ENCODE assay signal across 23 cellular contexts in the genomic region with DNA sequence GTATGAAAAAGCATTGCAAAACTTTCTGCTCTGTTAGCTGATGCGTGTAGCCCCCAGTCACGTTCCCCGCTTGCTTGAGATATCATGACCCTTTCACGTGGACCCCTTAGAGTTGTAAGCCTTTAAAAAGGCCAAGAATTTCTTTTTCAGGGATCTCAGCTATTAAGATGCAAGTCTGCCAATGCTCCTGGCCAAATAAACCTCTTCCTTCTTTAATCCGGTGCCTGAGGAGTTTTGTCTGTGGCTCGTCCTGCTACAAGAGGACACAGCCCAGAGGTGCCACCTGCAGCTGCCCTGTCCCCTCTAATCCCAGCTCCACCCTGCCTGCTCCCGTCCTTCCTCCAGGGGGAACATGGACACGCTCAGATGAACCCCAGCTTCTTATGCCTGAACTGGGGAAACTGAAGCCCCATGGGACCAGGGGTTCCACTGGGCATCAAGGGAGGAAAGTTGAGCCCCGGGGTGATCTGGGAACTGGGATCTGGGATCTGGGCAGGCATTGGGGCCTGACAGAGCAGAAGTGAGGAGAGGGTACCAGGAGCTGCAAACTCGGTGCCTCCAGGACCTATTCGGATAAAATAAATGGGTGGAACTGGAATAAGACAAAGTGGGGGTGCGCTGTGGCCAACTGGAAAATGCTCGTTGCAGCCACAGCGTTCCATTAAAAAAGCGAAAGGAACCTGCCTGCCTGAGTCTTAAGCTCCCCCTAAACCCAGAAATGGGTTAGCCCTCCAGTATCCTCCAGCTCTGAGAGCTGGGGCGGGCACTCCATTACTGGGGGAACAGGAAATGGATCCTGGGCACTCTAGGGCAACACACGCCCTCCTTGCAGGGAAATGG. TPM values are rescaled to one million over a fixed set of nuclear protein-coding genes. Genes with fewer than 3 reads are reported as not detected.
DNase-seq lines count a peak whose midpoint lies in the region; ATAC-seq and TF ChIP-seq lines count a peak whose summit lies in the region.
"Had no signal": no experiment of that assay in that cellular context is flagged by ENCODE, and none has a peak within 500 bp of the region (broad histone marks: within the 10 kb centered on the region; RNA-seq: fewer than 3 reads in every experiment).

No MANE protein-coding gene starts in this region.

- TF ChIP-seq CTCF in IMR-90 (conservative IDR thresholded peaks at IDR 0.05; ENCODE audit: low read depth, low read length), result no peak

- BruUV-seq in IMR-90 (replicated peaks; lab: Mats Ljungman, UMichigan), result no TSS peak

- no peak overlapping the region for H3K56ac ChIP-seq in IMR-90 (ENCODE audit: extremely low read depth, insufficient read depth, low read length)

- H3K36me3 ChIP-seq in IMR-90 (ENCODE audit: control insufficient read depth, insufficient read depth, low read length), result no peaks in the 10 kb centered on the region
- H3K36me3 ChIP-seq: thyroid gland had no signal

- H4K8ac ChIP-seq in IMR-90 (ENCODE audit: low read depth in 2 of 2, low read length in 2 of 2), result no peak overlapping the region

- H3K9ac ChIP-seq in IMR-90 (ENCODE audit: low read depth, low read length), result no peak overlapping the region

- peaks cover 19% of the 10 kb centered on the region for H3K36me3 Mint-ChIP-seq in central memory CD8-positive, alpha-beta T cell (ENCODE audit: insufficient read depth)
- peaks cover 6% of the 10 kb centered on the region for H3K36me3 Mint-ChIP-seq in stimulated activated effector memory CD8-positive, alpha-beta T cell treated with anti-CD3 and anti-CD28 coated beads, Interleukin-12 subunit alpha, Interleukin-12 subunit beta, amount 100 ng/mL, for 72 hours
- H3K36me3 Mint-ChIP-seq: activated CD8-positive, alpha-beta memory T cell treated with anti-CD3 and anti-CD28 coated beads, Interleukin-2, amount 10 ng/mL, durations not matched to agents 7 days and 5 days; activated naive CD8-positive, alpha-beta T cell had no signal

- peaks cover 10% of the 10 kb centered on the region; the same call in 1 of the 2 replicates for H3K27me3 ChIP-seq in IMR-90 (ENCODE audit: control insufficient read depth, insufficient read depth, low read length)
- H3K27me3 ChIP-seq: Peyer's patch, SJCRH30, thyroid gland had no signal

- CTCF ChIA-PET in IMR-90 (lab: Yijun Ruan, JAX), result interaction anchor here (0.7 kb wide), 1 partner anchor 25 kb away, joined by 4 read pairs; no protein-coding TSS in a partner anchor

- intact Hi-C loops in IMR-90 (cut with micrococcal nuclease), result no loop called here

- no peak overlapping the region for H2AK5ac ChIP-seq in IMR-90 (ENCODE audit: low read depth, low read length)

- H3K9me3 Mint-ChIP-seq in central memory CD8-positive, alpha-beta T cell, result no peaks in the 10 kb centered on the region
- H3K9me3 Mint-ChIP-seq in stimulated activated effector memory CD8-positive, alpha-beta T cell treated with anti-CD3 and anti-CD28 coated beads, Interleukin-12 subunit alpha, Interleukin-12 subunit beta, amount 100 ng/mL, for 72 hours, result no peaks in the 10 kb centered on the region
- H3K9me3 Mint-ChIP-seq: activated T-helper 1 cell treated with anti-CD3 and anti-CD28 coated beads, Interleukin-12 subunit alpha, Interleukin-12 subunit beta, Interleukin-2, Interleukin-4 antibody, amounts not matched to agents 30 ng/mL and 10 ng/mL and 1 ng/mL, durations not matched to agents 14 hours and 24 hours and 36 hours; stimulated activated naive CD8-positive, alpha-beta T cell treated with anti-CD3 and anti-CD28 coated beads, Interleukin-15, Interleukin-2, amounts not matched to agents 100 ng/mL and 50 ng/mL, for 24 hours had no signal

- H3K79me1 ChIP-seq in IMR-90 (ENCODE audit: low read depth in 1 of 2, low read length in 2 of 2), result no peaks in the 10 kb centered on the region

- no peak overlapping the region for H2BK5ac ChIP-seq in IMR-90 (ENCODE audit: low read depth, low read length, poor library complexity, severe bottlenecking)

- no peaks in the 10 kb centered on the region for H3K4me1 ChIP-seq in IMR-90 (ENCODE audit: control insufficient read depth, insufficient read depth, low read length)

- POLR2A ChIA-PET in IMR-90 (lab: Charles Lee; ENCODE audit: unreplicated experiment), result no interaction called here

- H3K27ac Mint-ChIP-seq in central memory CD8-positive, alpha-beta T cell (ENCODE audit: low read depth), result peak overlapping the region; percentile 7
- peak overlapping the region; percentile 1 for H3K27ac Mint-ChIP-seq in stimulated activated effector memory CD8-positive, alpha-beta T cell treated with anti-CD3 and anti-CD28 coated beads, Interleukin-12 subunit alpha, Interleukin-12 subunit beta, amount 100 ng/mL, for 72 hours
- H3K27ac Mint-ChIP-seq: activated CD8-positive, alpha-beta memory T cell treated with anti-CD3 and anti-CD28 coated beads, Interleukin-2, amount 10 ng/mL, durations not matched to agents 7 days and 5 days; activated naive CD8-positive, alpha-beta T cell; HFFc6; stimulated activated naive CD8-positive, alpha-beta T cell treated with anti-CD3 and anti-CD28 coated beads, Interleukin-15, Interleukin-2, amounts not matched to agents 100 ng/mL and 50 ng/mL, for 24 hours had no signal

- H3K4me3 ChIP-seq in IMR-90 (ENCODE audit: insufficient read depth, low read depth, low read length), result no peak overlapping the region
- H3K4me3 ChIP-seq: Peyer's patch, SJCRH30, thyroid gland had no signal

- in situ Hi-C loops in IMR-90 (cut with MboI; ENCODE audit: low sequenced_read_pairs), result loop anchor here (10.0 kb wide), 2 partner anchors 64 to 326 kb away; partner anchors contain the start of gene C16orf92

- H3K23ac ChIP-seq in IMR-90 (ENCODE audit: low read depth, low read length), result no peak overlapping the region

- ATAC-seq in IMR-90 (ENCODE audit: low read depth) (no peak), GM21737 (IDR thresholded peaks at IDR 0.05; ENCODE audit: unreplicated experiment) (no peak)
- ATAC-seq in central memory CD8-positive, alpha-beta T cell (replicated peaks; ENCODE audit: extremely low read depth, poor library complexity, severe bottlenecking), result no peak
- ATAC-seq in stimulated activated effector memory CD8-positive, alpha-beta T cell treated with anti-CD3 and anti-CD28 coated beads, Interleukin-12 subunit alpha, Interleukin-12 subunit beta, amount 100 ng/mL, for 72 hours, result no peak
- ATAC-seq: activated CD8-positive, alpha-beta memory T cell treated with anti-CD3 and anti-CD28 coated beads, Interleukin-2, amount 10 ng/mL, durations not matched to agents 7 days and 5 days had no signal

- TF ChIP-seq RAD21 in IMR-90 (IDR thresholded peaks at IDR 0.05; ENCODE audit: low read length), result no peak

- no peaks in the 10 kb centered on the region for H3K9me1 ChIP-seq in IMR-90 (ENCODE audit: insufficient read depth, low read length)

- no peak for TF ChIP-seq POLR2A in IMR-90 (IDR thresholded peaks at IDR 0.05; ENCODE audit: low read depth, low read length)

- H2BK15ac ChIP-seq in IMR-90 (ENCODE audit: low read depth, low read length), result no peak overlapping the region

- H2BK20ac ChIP-seq in IMR-90 (ENCODE audit: low read depth, low read length), result no peak overlapping the region

- H4K20me1 ChIP-seq in IMR-90 (ENCODE audit: insufficient read depth, low read length), result no peaks in the 10 kb centered on the region

- H4K5ac ChIP-seq in IMR-90 (ENCODE audit: low read depth, low read length), result no peak overlapping the region

- H2BK120ac ChIP-seq in IMR-90 (ENCODE audit: low read depth, low read length), result no peak overlapping the region

- H4K91ac ChIP-seq in IMR-90 (ENCODE audit: insufficient read depth, low read depth, low read length), result no peak overlapping the region

- peak overlapping the region; percentile 10 for H2AFZ ChIP-seq in IMR-90 (replicated peaks; ENCODE audit: low read length, poor library complexity)

- no peak overlapping the region for H3K27ac ChIP-seq in IMR-90 (ENCODE audit: insufficient read depth, low read length)
- H3K27ac ChIP-seq: Peyer's patch, SJCRH30, thyroid gland had no signal

- WGBS in IMR-90 (ENCODE audit: extremely low coverage in 2 of 2, insufficient read length in 1 of 2), 2 experiments, result 61% methylated on average over 7 of the region's 17 CpGs; no CpG with 5 or more reads in 1 of the 2 experiments

- dilution Hi-C loops in IMR-90 (cut with HindIII; ENCODE audit: low sequenced_read_pairs, unreplicated experiment), result no loop called here

- DNase-seq in IMR-90 (no peak), mucosa of gallbladder (ENCODE audit: low spot score) (no peak)
- no peak for DNase-seq in central memory CD8-positive, alpha-beta T cell (ENCODE audit: low spot score in 2 of 2)
- no peak for DNase-seq in stimulated activated effector memory CD8-positive, alpha-beta T cell treated with anti-CD3 and anti-CD28 coated beads, Interleukin-12 subunit alpha, Interleukin-12 subunit beta, amount 100 ng/mL, for 72 hours (ENCODE audit: low spot score in 2 of 2)
- DNase-seq: activated CD4-positive, alpha-beta T cell treated with anti-CD3 and anti-CD28 coated beads, Interleukin-2, amount 10 ng/mL, durations not matched to agents 7 days and 5 days; activated CD8-positive, alpha-beta memory T cell treated with anti-CD3 and anti-CD28 coated beads, Interleukin-2, amount 10 ng/mL, durations not matched to agents 7 days and 5 days; HFFc6; kidney glomerular epithelial cell; MM.1S; NCI-H1436 treated with DMSO at 0.1 percent for 48 hours; NK-92 treated with Interleukin-12 subunit alpha and Interleukin-12 subunit beta, amount 100 ng/mL, for 24 hours; occipital lobe; SJCRH30; stimulated activated CD4-positive, alpha-beta T cell treated with anti-CD3 and anti-CD28 coated beads, Interleukin-2, amount 100 ng/mL, for 48 hours; T-helper 1 cell; thyroid gland had no signal

- no peak overlapping the region for H3K4me2 ChIP-seq in IMR-90 (ENCODE audit: low read depth, low read length)

- H3K14ac ChIP-seq in IMR-90 (replicated peaks; ENCODE audit: low read depth, low read length), result no peak overlapping the region

- H3K27me3 Mint-ChIP-seq in central memory CD8-positive, alpha-beta T cell, result no peaks in the 10 kb centered on the region
- H3K27me3 Mint-ChIP-seq: activated CD8-positive, alpha-beta memory T cell treated with anti-CD3 and anti-CD28 coated beads, Interleukin-2, amount 10 ng/mL, durations not matched to agents 7 days and 5 days; activated naive CD8-positive, alpha-beta T cell; stimulated activated naive CD8-positive, alpha-beta T cell treated with anti-CD3 and anti-CD28 coated beads, Interleukin-15, Interleukin-2, amounts not matched to agents 100 ng/mL and 50 ng/mL, for 24 hours had no signal

- H3K4ac ChIP-seq in IMR-90 (ENCODE audit: low read depth, low read length), result no peak overlapping the region

- peak overlapping the region; percentile 2 for H3K4me3 Mint-ChIP-seq in central memory CD8-positive, alpha-beta T cell
- no peak overlapping the region for H3K4me3 Mint-ChIP-seq in stimulated activated effector memory CD8-positive, alpha-beta T cell treated with anti-CD3 and anti-CD28 coated beads, Interleukin-12 subunit alpha, Interleukin-12 subunit beta, amount 100 ng/mL, for 72 hours
- H3K4me3 Mint-ChIP-seq: activated CD4-positive, alpha-beta T cell treated with anti-CD3 and anti-CD28 coated beads, Interleukin-2, amount 10 ng/mL, durations not matched to agents 7 days and 5 days; activated CD8-positive, alpha-beta memory T cell treated with anti-CD3 and anti-CD28 coated beads, Interleukin-2, amount 10 ng/mL, durations not matched to agents 7 days and 5 days; activated naive CD8-positive, alpha-beta T cell; activated T-helper 1 cell treated with anti-CD3 and anti-CD28 coated beads, Interleukin-12 subunit alpha, Interleukin-12 subunit beta, Interleukin-2, Interleukin-4 antibody, amounts not matched to agents 30 ng/mL and 10 ng/mL and 1 ng/mL, durations not matched to agents 14 hours and 24 hours and 36 hours; HFFc6; stimulated activated naive CD8-positive, alpha-beta T cell treated with anti-CD3 and anti-CD28 coated beads, Interleukin-15, Interleukin-2, amounts not matched to agents 100 ng/mL and 50 ng/mL, for 24 hours had no signal

- H3K9me3 ChIP-seq in IMR-90 (ENCODE audit: control insufficient read depth, insufficient read depth, low read length), result no peaks in the 10 kb centered on the region
- H3K9me3 ChIP-seq: SJCRH30, thyroid gland had no signal

- H3K4me1 Mint-ChIP-seq in central memory CD8-positive, alpha-beta T cell, result peaks cover 32% of the 10 kb centered on the region
- peaks cover 30% of the 10 kb centered on the region for H3K4me1 Mint-ChIP-seq in stimulated activated effector memory CD8-positive, alpha-beta T cell treated with anti-CD3 and anti-CD28 coated beads, Interleukin-12 subunit alpha, Interleukin-12 subunit beta, amount 100 ng/mL, for 72 hours

- H3K18ac ChIP-seq in IMR-90 (ENCODE audit: low read depth, low read length), result no peak overlapping the region

- no peak overlapping the region for H2AK9ac ChIP-seq in IMR-90 (replicated peaks; ENCODE audit: low read depth, low read length, poor library complexity)

RNA-seq across cellular contexts. Expression of gene QPRT, which starts 19.7 kb away (rescaled TPM):
- total RNA-seq in IMR-90 (2012; rRNA removed), result 3.4 and 3.6 TPM in 2 replicates
- 6.3 and 6.8 TPM in 2 replicates for polyA plus RNA-seq in IMR-90 (2012; rRNA removed)
- 7.5 and 16.3 TPM in 2 replicates for polyA plus RNA-seq in IMR-90 (2012; cell fraction: cytosol; rRNA removed)
- 9.0 and 10.8 TPM in 2 replicates for polyA plus RNA-seq in IMR-90 (2012; cell fraction: nucleus; rRNA removed; ENCODE audit: low replicate concordance)
- total RNA-seq in mucosa of gallbladder, result 17.2 TPM

RNA-seq across cellular contexts. Expression of gene SPN, which starts 35.7 kb away (rescaled TPM):
- total RNA-seq in IMR-90 (2012; rRNA removed) (not detected in 2 replicates), mucosa of gallbladder (9.0 TPM)
- not detected in 2 replicates for polyA plus RNA-seq in IMR-90 (2012; rRNA removed)
- polyA plus RNA-seq in IMR-90 (2012; cell fraction: cytosol; rRNA removed), result not detected in 2 replicates
- polyA plus RNA-seq in IMR-90 (2012; cell fraction: nucleus; rRNA removed; ENCODE audit: low replicate concordance), result not detected in 2 replicates
- total RNA-seq: lung microvascular endothelial cell, NCI-H460 had no signal

RNA-seq across cellular contexts. Expression of gene C16orf54, which starts 47.1 kb away (rescaled TPM):
- total RNA-seq in IMR-90 (2012; rRNA removed) (not detected in 2 replicates), mucosa of gallbladder (3.0 TPM)
- polyA plus RNA-seq in IMR-90 (2012; rRNA removed), result not detected in 2 replicates
- not detected in 2 replicates for polyA plus RNA-seq in IMR-90 (2012; cell fraction: cytosol; rRNA removed)
- polyA plus RNA-seq in IMR-90 (2012; cell fraction: nucleus; rRNA removed; ENCODE audit: low replicate concordance), result not detected in 2 replicates
- total RNA-seq: HFFc6, lung microvascular endothelial cell, NCI-H460, SJCRH30 had no signal
